Comparison of ENCODE assay signal across 8 cellular contexts in the genomic region with DNA sequence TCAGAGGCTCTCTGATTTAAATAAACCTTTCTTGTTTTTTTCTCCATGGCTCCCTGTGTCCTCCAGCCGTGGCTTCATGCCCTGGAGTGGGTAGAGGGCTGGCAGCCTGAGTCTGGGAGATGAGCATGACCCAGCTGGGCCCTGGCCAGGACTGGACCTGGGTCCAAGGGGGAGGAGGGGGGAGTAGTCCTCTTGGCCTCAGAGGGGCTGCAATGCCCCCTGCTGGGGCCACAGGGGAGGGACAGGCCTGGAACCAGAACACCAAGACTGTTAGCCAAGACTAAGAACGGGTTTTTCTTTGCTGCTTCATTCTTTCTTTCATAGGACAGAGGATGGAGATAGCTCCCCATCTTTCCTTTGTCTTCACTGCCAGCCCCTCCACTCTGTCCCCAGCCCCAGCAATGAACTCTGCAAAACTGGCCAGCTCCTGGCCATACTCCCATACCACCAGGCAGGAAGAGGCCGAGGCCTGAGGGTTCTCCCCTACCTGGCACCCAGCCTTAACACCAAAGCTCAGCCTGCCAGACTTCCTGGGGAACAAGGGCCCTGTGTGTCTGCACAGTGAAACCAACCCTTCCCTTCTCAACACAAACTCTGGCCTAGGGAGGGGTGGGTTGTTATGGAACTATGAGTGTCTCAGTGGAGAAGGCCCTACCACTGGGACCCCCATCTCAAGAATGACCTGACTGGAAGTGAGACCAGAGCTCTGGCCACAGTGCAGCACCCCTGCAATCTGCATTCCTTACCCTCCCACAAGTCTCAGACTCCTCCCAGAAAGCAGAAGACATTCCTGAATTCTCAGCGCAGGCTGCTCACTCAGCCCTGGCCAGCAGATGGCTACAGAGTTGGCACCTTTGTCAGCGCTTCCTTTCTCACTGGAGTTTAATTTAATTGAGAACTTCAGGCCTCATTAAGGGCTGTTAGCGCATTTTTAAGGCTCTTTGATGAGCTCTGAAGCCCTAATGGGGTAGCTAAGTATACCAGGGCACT. TPM values are rescaled to one million over a fixed set of nuclear protein-coding genes. Genes with fewer than 3 reads are reported as not detected.
DNase-seq lines count a peak whose midpoint lies in the region; ATAC-seq, FAIRE-seq and TF ChIP-seq lines count a peak whose summit lies in the region.

No MANE protein-coding gene starts in this region.

- H3K27ac ChIP-seq in H1 (ENCODE audit: low read depth, low read length) (peak overlapping the region; percentile 59; the same call in 1 of the 2 replicates), uterus (peak overlapping the region; percentile 97 to 99)

- peak; percentile 62 to 76 for TF ChIP-seq RAD21 in H1 (IDR thresholded peaks at IDR 0.05 in 1 of 2, conservative IDR thresholded peaks at IDR 0.05 in 1 of 2; ENCODE audit: low read depth in 2 of 2, low read length in 2 of 2)

- no peaks in the 10 kb centered on the region; a peak in 1 of 7 replicates for H3K27me3 ChIP-seq in H1 (replicated peaks in 1 of 4; ENCODE audit: control insufficient read depth in 3 of 4, extremely low read depth in 1 of 4, insufficient read depth in 3 of 4, low read length in 3 of 4)
- no peaks in the 10 kb centered on the region for H3K27me3 ChIP-seq in uterus

- H3K9ac ChIP-seq in H1 (replicated peaks in 1 of 4; ENCODE audit: extremely low read depth in 1 of 4, low read depth in 3 of 4, low read length in 3 of 4) = no peak overlapping the region

- H3K79me1 ChIP-seq in H1 (ENCODE audit: low read depth, low read length) = peaks cover 5% of the 10 kb centered on the region

- H2AFZ ChIP-seq in H1 (ENCODE audit: low read length) = no peak overlapping the region

- no peak overlapping the region for H3K56ac ChIP-seq in H1 (replicated peaks; ENCODE audit: insufficient read length, low read depth, low read length)

- H3K4me3 ChIP-seq in H1 (ENCODE audit: extremely low read depth in 1 of 4, insufficient read depth in 2 of 4, low read depth in 3 of 4, low read length in 4 of 4) (no peak overlapping the region), uterus (no peak overlapping the region)

- H2BK15ac ChIP-seq in H1 (ENCODE audit: low read length) = no peak overlapping the region

- no peak overlapping the region for H3K14ac ChIP-seq in H1 (ENCODE audit: insufficient read length)

- H3K4me2 ChIP-seq in H1 (ENCODE audit: insufficient read depth in 1 of 2, low read depth in 2 of 2, low read length in 2 of 2) = peak overlapping the region in 1 of 2 experiments; percentile 25; a peak in 1 of 4 replicates

- TF ChIP-seq POLR2A in H1 (IDR thresholded peaks at IDR 0.05; ENCODE audit: control extremely low read depth in 1 of 2, low read depth in 2 of 2, low read length in 2 of 2) = 0 out of 3 replicates have a peak, but pooled peaks of 1 of the 2 experiments have one; percentile 20
- TF ChIP-seq POLR2A in uterus (IDR thresholded peaks at IDR 0.05) = no peak

- H3K36me3 ChIP-seq in H1 (ENCODE audit: control insufficient read depth in 2 of 4, insufficient read depth in 4 of 4, low read length in 3 of 4) = peaks cover 29 to 49% (median 46%) of the 10 kb centered on the region in 4 experiments
- H3K36me3 ChIP-seq in uterus = no peaks in the 10 kb centered on the region

- peaks cover 4% of the 10 kb centered on the region; the same call in 1 of the 2 replicates for H3K23me2 ChIP-seq in H1 (ENCODE audit: low read depth, low read length)

- 68% methylated on average over 6 of the region's 6 CpGs; no CpG with 5 or more reads in 1 of the 2 experiments for WGBS in H1 (ENCODE audit: extremely low coverage in 1 of 2, insufficient coverage in 1 of 2, insufficient read length in 1 of 2, insufficient replicate concordance in 2 of 2, low coverage in 1 of 2, low lambda C conversion rate in 2 of 2, missing lambda C conversion rate in 1 of 2), 2 experiments

- no peak overlapping the region for H4K5ac ChIP-seq in H1 (ENCODE audit: insufficient read length, low read depth, low read length)

- no peak overlapping the region for H2AK5ac ChIP-seq in H1 (ENCODE audit: low read depth, low read length)

- H2BK5ac ChIP-seq in H1 (ENCODE audit: low read depth, low read length) = 0 out of 2 replicates have a peak overlapping the region, but pooled peaks have one; percentile 37

- H3K79me2 ChIP-seq in H1 (ENCODE audit: control insufficient read depth in 1 of 2, insufficient read depth in 2 of 2, low read length in 2 of 2) = no peaks in the 10 kb centered on the region

- DNase-seq in 8988T (peak; percentile 76), GM10266 (ENCODE audit: extremely low spot score) (peak; percentile 71), OCI-M1 (lab: John Stamatoyannopoulos, UW) (peak; percentile 73), H1 (ENCODE audit: low read depth in 1 of 2, low spot score in 2 of 2) (peak in 1 of 2 experiments; percentile 62), lung microvascular endothelial cell (ENCODE audit: low read depth in 2 of 2) (peak; percentile 81 to 83), uterus (peak; percentile 87 to 91)

- peak; percentile 80 for FAIRE-seq in H1 (lab: Jason Lieb, UNC)

- no peak overlapping the region for H3K23ac ChIP-seq in H1 (ENCODE audit: insufficient read length)

- POLR2A ChIA-PET in H1 (lab: Charles Lee; ENCODE audit: partially characterized antibody) = interaction anchor here (0.7 to 21.0 kb wide), 20 partner anchors 10 to 271 kb away, joined by 3 to 581 read pairs (median 5); partner anchors contain the start of genes HSP90AB1, MYMX, SLC29A1 and SLC35B2

- H4K91ac ChIP-seq in H1 (replicated peaks; ENCODE audit: insufficient read length, low read length) = no peak overlapping the region

- H3K9me3 ChIP-seq in H1 (ENCODE audit: insufficient read depth in 2 of 2, low read depth in 1 of 2, low read length in 1 of 2) = no peaks in the 10 kb centered on the region
- no peaks in the 10 kb centered on the region for H3K9me3 ChIP-seq in uterus

- CTCF ChIA-PET in H1 (lab: Charles Lee; ENCODE audit: partially characterized antibody) = interaction anchor here (0.6 to 19.4 kb wide), 45 partner anchors 9 to 1003 kb away, joined by 3 to 287 read pairs (median 6); partner anchors contain the start of genes CAPN11, HSP90AB1, MRPS18A and MYMX

- intact Hi-C loops in uterus (cut with DNase I; ENCODE audit: low total_unique reads) = loop anchor here (10.0 kb wide), 1 partner anchor 60 kb away; no protein-coding TSS in a partner anchor

- H3K4me1 ChIP-seq in H1 (replicated peaks in 1 of 4; ENCODE audit: control insufficient read depth in 3 of 4, insufficient read depth in 4 of 4, low read length in 3 of 4) (peaks cover 4 to 15% (median 9%) of the 10 kb centered on the region in 4 experiments; a peak in 6 of 7 replicates), uterus (peaks cover 16 to 35% of the 10 kb centered on the region in 2 donors)

- H2BK20ac ChIP-seq in H1 (ENCODE audit: low read length) = no peak overlapping the region

- no peak for ATAC-seq in GM18520 (IDR thresholded peaks at IDR 0.05; ENCODE audit: unreplicated experiment)
- ATAC-seq in HG02981 (IDR thresholded peaks at IDR 0.05; ENCODE audit: unreplicated experiment) = no peak

- H2BK120ac ChIP-seq in H1 (replicated peaks; ENCODE audit: low read depth, low read length) = no peak overlapping the region

- H4K8ac ChIP-seq in H1 (ENCODE audit: extremely low read depth, insufficient read depth, low read length) = no peak overlapping the region

- no peak for TF ChIP-seq EP300 in H1 (IDR thresholded peaks at IDR 0.05; ENCODE audit: borderline replicate concordance in 1 of 2, low read depth in 2 of 2, low read length in 2 of 2)

- no peak overlapping the region for H2BK12ac ChIP-seq in H1 (ENCODE audit: low read depth, low read length)

- H3K4ac ChIP-seq in H1 (replicated peaks; ENCODE audit: insufficient read length, low read depth, low read length) = no peak overlapping the region

- 0 out of 2 replicates have a peak overlapping the region, but pooled peaks have one; percentile 38 for H3K18ac ChIP-seq in H1 (ENCODE audit: extremely low read depth, low read length)

- TF ChIP-seq CTCF in GM10266 (IDR thresholded peaks at IDR 0.05; ENCODE audit: control insufficient read depth, insufficient read depth, low read depth, missing control alignments) (peak; percentile 73), H1 (IDR thresholded peaks at IDR 0.05; ENCODE audit: control extremely low read depth in 1 of 3, insufficient read depth in 1 of 3, low read depth in 1 of 3, low read length in 3 of 3) (peak in 2 of 3 experiments; percentile 74 to 76; a peak in 3 of 4 replicates), uterus (IDR thresholded peaks at IDR 0.05) (peak; percentile 74 to 87 (median 80))

- peaks cover 6 to 11% of the 10 kb centered on the region in 2 experiments for H4K20me1 ChIP-seq in H1 (replicated peaks in 1 of 2; ENCODE audit: control insufficient read depth in 1 of 2, insufficient read depth in 2 of 2, low read length in 2 of 2)

RNA-seq across cellular contexts. Expression of gene SLC29A1, which starts 11.0 kb away (rescaled TPM):
- total RNA-seq in H1 (2021; fragmentation: NEBNext Ultra II Directional; extraction: Animal tissue kit (Norgen Biotek cat#: 25700)) = 187 and 196 TPM in 2 replicates
- 558 and 626 TPM in 2 replicates for polyA plus RNA-seq in H1 (2011; rRNA removed)
- 409 TPM for polyA plus RNA-seq in H1 (2011; cell fraction: cytosol; rRNA removed)
- polyA plus RNA-seq in H1 (2011; cell fraction: nucleus; rRNA removed) = 636 TPM
- 210 to 268 TPM (median 256 TPM) in 4 replicates for polyA plus RNA-seq in H1 (2012, experiment 1 of 2)
- polyA plus RNA-seq in H1 (2012, experiment 2 of 2) = 267 TPM
- polyA plus RNA-seq in H1 (2013, experiment 1 of 2) = 396 TPM
- 418 TPM for polyA plus RNA-seq in H1 (2013, experiment 2 of 2)
- polyA minus RNA-seq in H1 (2011; rRNA and poly(A)+ RNA removed) = 456 and 664 TPM in 2 replicates
- polyA minus RNA-seq in H1 (2011; cell fraction: cytosol; rRNA and poly(A)+ RNA removed) = 124 TPM
- polyA minus RNA-seq in H1 (2011; cell fraction: nucleus; rRNA and poly(A)+ RNA removed) = 168 TPM
- 25.3 and 28.6 TPM in 2 replicates for total RNA-seq in lung microvascular endothelial cell
- 100 to 1,000 TPM in 2 of 4 donors, 10 to 100 TPM in 2; 29.9 to 150 (median 95.1) TPM for total RNA-seq in uterus

RNA-seq across cellular contexts. Expression of gene HSP90AB1, which starts 12.5 kb away (rescaled TPM):
- total RNA-seq in H1 (2021; fragmentation: NEBNext Ultra II Directional; extraction: Animal tissue kit (Norgen Biotek cat#: 25700)) = 2,224 and 2,297 TPM in 2 replicates
- 1,244 and 1,564 TPM in 2 replicates for polyA plus RNA-seq in H1 (2011; rRNA removed)
- 1,987 TPM for polyA plus RNA-seq in H1 (2011; cell fraction: cytosol; rRNA removed)
- 1,165 TPM for polyA plus RNA-seq in H1 (2011; cell fraction: nucleus; rRNA removed)
- polyA plus RNA-seq in H1 (2012, experiment 1 of 2) = 2,191 to 2,644 TPM (median 2,404 TPM) in 4 replicates
- polyA plus RNA-seq in H1 (2012, experiment 2 of 2) = 384 TPM
- polyA plus RNA-seq in H1 (2013, experiment 1 of 2) = 1,706 TPM
- polyA plus RNA-seq in H1 (2013, experiment 2 of 2) = 1,654 TPM
- polyA minus RNA-seq in H1 (2011; rRNA and poly(A)+ RNA removed) = 1,724 and 1,899 TPM in 2 replicates
- 850 TPM for polyA minus RNA-seq in H1 (2011; cell fraction: cytosol; rRNA and poly(A)+ RNA removed)
- 610 TPM for polyA minus RNA-seq in H1 (2011; cell fraction: nucleus; rRNA and poly(A)+ RNA removed)
- total RNA-seq in lung microvascular endothelial cell = 317 and 430 TPM in 2 replicates
- 100 to 1,000 TPM; 336 to 897 (median 564) TPM for total RNA-seq in uterus

RNA-seq across cellular contexts. Expression of gene MYMX, which starts 17.7 kb away (rescaled TPM):
- 4.7 and 5.2 TPM in 2 replicates for total RNA-seq in H1 (2021; fragmentation: NEBNext Ultra II Directional; extraction: Animal tissue kit (Norgen Biotek cat#: 25700))
- polyA plus RNA-seq in H1 (2011; rRNA removed) = 5.3 and 6.9 TPM in 2 replicates
- polyA plus RNA-seq in H1 (2011; cell fraction: cytosol; rRNA removed) = 6.9 TPM
- 8.2 TPM for polyA plus RNA-seq in H1 (2011; cell fraction: nucleus; rRNA removed)
- polyA plus RNA-seq in H1 (2012, experiment 1 of 2) = 7.5 to 8.9 TPM (median 7.9 TPM) in 4 replicates
- polyA plus RNA-seq in H1 (2012, experiment 2 of 2) = 9.3 TPM
- polyA plus RNA-seq in H1 (2013, experiment 1 of 2) = 10.1 TPM
- polyA plus RNA-seq in H1 (2013, experiment 2 of 2) = 10.6 TPM
- 3.2 and 3.8 TPM in 2 replicates for polyA minus RNA-seq in H1 (2011; rRNA and poly(A)+ RNA removed)
- polyA minus RNA-seq in H1 (2011; cell fraction: cytosol; rRNA and poly(A)+ RNA removed) = 5.0 TPM
- polyA minus RNA-seq in H1 (2011; cell fraction: nucleus; rRNA and poly(A)+ RNA removed) = 5.1 TPM
- total RNA-seq in lung microvascular endothelial cell (0.22 TPM in 1 of 2 replicates, not detected in the other), uterus (not detected)

RNA-seq across cellular contexts. Expression of gene SLC35B2, which starts 22.9 kb away (rescaled TPM):
- total RNA-seq in H1 (2021; fragmentation: NEBNext Ultra II Directional; extraction: Animal tissue kit (Norgen Biotek cat#: 25700)) = 29.5 and 32.3 TPM in 2 replicates
- 65.0 and 73.7 TPM in 2 replicates for polyA plus RNA-seq in H1 (2011; rRNA removed)
- polyA plus RNA-seq in H1 (2011; cell fraction: cytosol; rRNA removed) = 49.6 TPM
- polyA plus RNA-seq in H1 (2011; cell fraction: nucleus; rRNA removed) = 90.4 TPM
- polyA plus RNA-seq in H1 (2012, experiment 1 of 2) = 26.2 to 41.2 TPM (median 36.7 TPM) in 4 replicates
- polyA plus RNA-seq in H1 (2012, experiment 2 of 2) = 48.9 TPM
- polyA plus RNA-seq in H1 (2013, experiment 1 of 2) = 43.7 TPM
- polyA plus RNA-seq in H1 (2013, experiment 2 of 2) = 43.6 TPM
- 48.1 and 49.1 TPM in 2 replicates for polyA minus RNA-seq in H1 (2011; rRNA and poly(A)+ RNA removed)
- polyA minus RNA-seq in H1 (2011; cell fraction: cytosol; rRNA and poly(A)+ RNA removed) = 21.4 TPM
- 25.3 TPM for polyA minus RNA-seq in H1 (2011; cell fraction: nucleus; rRNA and poly(A)+ RNA removed)
- 37.5 and 40.3 TPM in 2 replicates for total RNA-seq in lung microvascular endothelial cell
- 10 to 100 TPM in 3 of 4 donors, 1 to 10 TPM in 1; 5.9 to 39.5 (median 28.5) TPM for total RNA-seq in uterus

RNA-seq across cellular contexts. Expression of gene NFKBIE, which starts 31.0 kb away (rescaled TPM):
- 10.8 and 13.5 TPM in 2 replicates for total RNA-seq in H1 (2021; fragmentation: NEBNext Ultra II Directional; extraction: Animal tissue kit (Norgen Biotek cat#: 25700))
- 19.2 and 22.9 TPM in 2 replicates for polyA plus RNA-seq in H1 (2011; rRNA removed)
- polyA plus RNA-seq in H1 (2011; cell fraction: cytosol; rRNA removed) = 18.8 TPM
- 14.3 TPM for polyA plus RNA-seq in H1 (2011; cell fraction: nucleus; rRNA removed)
- 12.7 to 17.1 TPM (median 13.6 TPM) in 4 replicates for polyA plus RNA-seq in H1 (2012, experiment 1 of 2)
- 17.0 TPM for polyA plus RNA-seq in H1 (2012, experiment 2 of 2)
- 6.2 TPM for polyA plus RNA-seq in H1 (2013, experiment 1 of 2)
- 7.5 TPM for polyA plus RNA-seq in H1 (2013, experiment 2 of 2)
- polyA minus RNA-seq in H1 (2011; rRNA and poly(A)+ RNA removed) = 7.0 and 9.3 TPM in 2 replicates
- 7.8 TPM for polyA minus RNA-seq in H1 (2011; cell fraction: cytosol; rRNA and poly(A)+ RNA removed)
- polyA minus RNA-seq in H1 (2011; cell fraction: nucleus; rRNA and poly(A)+ RNA removed) = 12.2 TPM
- total RNA-seq in lung microvascular endothelial cell = 7.6 and 9.9 TPM in 2 replicates
- 1 to 10 TPM; 1.3 to 5.9 (median 2.8) TPM for total RNA-seq in uterus
